15 cellular contexts compared by ENCODE assay signal in the genomic region with DNA sequence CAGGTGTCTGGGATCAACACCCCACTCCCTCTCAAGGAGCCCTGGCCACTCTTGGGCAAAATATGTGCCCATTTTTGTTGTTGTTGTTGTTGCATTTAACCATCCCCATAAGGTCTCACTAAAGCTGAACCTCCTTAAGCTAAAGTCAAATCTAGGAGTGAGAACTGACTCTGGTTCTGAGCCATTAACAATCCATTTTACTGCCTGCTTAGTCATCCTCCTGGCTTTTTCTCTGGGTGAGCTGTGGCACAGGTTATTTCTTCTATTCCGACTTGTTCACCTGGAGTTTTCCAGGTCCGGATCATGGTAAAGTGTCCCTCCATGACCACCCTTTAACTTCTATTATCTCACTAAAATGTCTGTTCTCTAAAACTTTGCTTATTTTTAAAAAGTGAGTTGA.
"Had no signal": no experiment of that assay in that cellular context is flagged by ENCODE, and none has a peak within 500 bp of the region (broad histone marks: within the 10 kb centered on the region; RNA-seq: fewer than 3 reads in every experiment).

No MANE protein-coding gene starts in this region.

- H3K36me3 Mint-ChIP-seq: activated CD4-positive, alpha-beta memory T cell treated with anti-CD3 and anti-CD28 coated beads for 36 hours; memory B cell; naive B cell; stimulated activated memory B cell treated with anti-CD40 and anti-IgM and Interleukin-4, amounts not matched to agents 10 μg/mL and 1 μg/mL and 100 μg/mL, for 72 hours had no signal

- H3K9me3 Mint-ChIP-seq: activated CD4-positive, alpha-beta memory T cell treated with anti-CD3 and anti-CD28 coated beads for 36 hours; memory B cell; naive B cell; stimulated activated memory B cell treated with anti-CD40 and anti-IgM and Interleukin-4, amounts not matched to agents 10 μg/mL and 1 μg/mL and 100 μg/mL, for 72 hours had no signal

- H3K4me3 Mint-ChIP-seq: activated CD4-positive, alpha-beta memory T cell treated with anti-CD3 and anti-CD28 coated beads for 36 hours; memory B cell; naive B cell; stimulated activated memory B cell treated with anti-CD40 and anti-IgM and Interleukin-4, amounts not matched to agents 10 μg/mL and 1 μg/mL and 100 μg/mL, for 72 hours had no signal

- H3K4me1 Mint-ChIP-seq: memory B cell; naive B cell; stimulated activated memory B cell treated with anti-CD40 and anti-IgM and Interleukin-4, amounts not matched to agents 10 μg/mL and 1 μg/mL and 100 μg/mL, for 72 hours had no signal

- H3K36me3 ChIP-seq: ovary, right lobe of liver, WERI-Rb-1 had no signal

- H3K4me1 ChIP-seq: right lobe of liver had no signal

- H3K27me3 Mint-ChIP-seq: activated CD4-positive, alpha-beta memory T cell treated with anti-CD3 and anti-CD28 coated beads for 36 hours; memory B cell; naive B cell; stimulated activated memory B cell treated with anti-CD40 and anti-IgM and Interleukin-4, amounts not matched to agents 10 μg/mL and 1 μg/mL and 100 μg/mL, for 72 hours had no signal

- H3K27ac Mint-ChIP-seq: activated CD4-positive, alpha-beta memory T cell treated with anti-CD3 and anti-CD28 coated beads for 36 hours; memory B cell; naive B cell; stimulated activated memory B cell treated with anti-CD40 and anti-IgM and Interleukin-4, amounts not matched to agents 10 μg/mL and 1 μg/mL and 100 μg/mL, for 72 hours had no signal

- H3K4me3 ChIP-seq: mucosa of descending colon, ovary, right lobe of liver had no signal

- DNase-seq: activated CD4-positive, alpha-beta memory T cell treated with anti-CD3 and anti-CD28 coated beads for 36 hours; activated effector memory CD4-positive, alpha-beta T cell treated with Interleukin-2 at 50 U/mL for 16 hours; activated naive CD4-positive, alpha-beta T cell treated with anti-CD3 and anti-CD28 coated beads, Interleukin-2, amount 50 U/mL, for 16 hours; activated T-cell treated with anti-CD3 and anti-CD28 coated beads, Interleukin-2, amount 50 U/mL, for 1 hour; amniotic stem cell; dermis blood vessel endothelial cell; mucosa of descending colon; naive B cell; ovary; right lobe of liver; small intestine; stimulated activated CD4-positive, alpha-beta T cell treated with anti-CD3 and anti-CD28 coated beads, Interleukin-4, amount 100 ng/mL, for 24 hours; WERI-Rb-1 had no signal

- H3K27ac ChIP-seq: ovary, right lobe of liver, WERI-Rb-1 had no signal

- ATAC-seq: mucosa of descending colon, right lobe of liver had no signal

- H3K27me3 ChIP-seq: ovary, right lobe of liver had no signal

- H3K9me3 ChIP-seq: mucosa of descending colon, ovary, right lobe of liver had no signal
